Comparison of ENCODE assay signal across 1 cellular context in the genomic region with DNA sequence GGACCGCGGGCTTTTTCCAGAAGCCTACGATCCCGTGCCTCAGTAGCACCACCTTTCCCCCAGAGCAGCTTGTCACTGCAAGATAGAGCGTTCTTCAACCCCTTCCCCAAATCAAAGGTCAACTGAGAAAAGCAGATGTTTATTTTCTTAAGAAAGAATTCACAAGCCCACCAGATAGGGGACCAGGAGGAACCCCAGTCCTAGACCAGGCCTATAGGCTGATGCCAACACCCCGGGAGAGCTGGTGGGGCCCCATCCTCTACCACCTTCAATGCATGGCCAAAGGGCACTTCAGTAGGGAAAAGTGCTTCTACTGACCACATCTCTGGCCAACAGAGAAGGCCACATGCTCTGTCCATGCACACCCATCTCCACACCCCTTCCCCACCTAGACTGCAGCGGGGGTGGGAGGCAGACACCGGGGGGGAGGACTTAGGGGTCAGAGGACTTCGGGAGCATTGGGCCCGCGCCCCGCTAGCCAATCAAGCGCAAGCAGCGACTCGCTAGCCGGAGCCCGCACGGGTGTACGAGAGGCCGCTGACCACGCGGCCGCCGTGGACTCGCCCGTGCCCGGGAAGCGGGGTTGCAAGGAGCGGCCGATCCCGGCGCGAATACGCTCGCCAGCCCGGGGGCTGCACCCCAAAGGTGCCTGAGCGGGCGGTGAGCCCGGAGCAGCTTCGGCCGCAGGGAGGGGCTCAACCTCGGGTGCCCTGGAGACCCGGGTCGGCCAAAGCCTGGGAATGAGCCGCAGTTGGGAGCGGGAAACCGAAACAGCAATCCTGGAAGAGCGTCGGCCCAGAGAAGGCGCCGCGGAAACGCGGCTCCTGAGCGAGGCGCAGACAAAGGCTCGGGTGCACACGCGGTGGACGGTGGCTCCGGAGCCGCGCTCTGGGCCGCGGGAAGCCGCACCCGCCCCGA.
TF ChIP-seq lines count a peak whose summit lies in the region.

No MANE protein-coding gene starts in this region.

TF ChIP-seq in IMR-90, 13 proteins besides CTCF, POLR2A, EP300 and RAD21 (continued from another document):
- TF ChIP-seq NFE2L2 (IDR thresholded peaks at IDR 0.05; ENCODE audit: low read depth, low read length) = no peak
